In genomic region chr19:16383584-16384161, GRCh38 we compare ENCODE assay signal across 9 cellular contexts. TPM values are rescaled to one million over a fixed set of nuclear protein-coding genes. Genes with fewer than 3 reads are reported as not detected.
DNase-seq lines count a peak whose midpoint lies in the region; ATAC-seq and TF ChIP-seq lines count a peak whose summit lies in the region.
"Had no signal": no experiment of that assay in that cellular context is flagged by ENCODE, and none has a peak within 500 bp of the region (broad histone marks: within the 10 kb centered on the region; RNA-seq: fewer than 3 reads in every experiment).

No MANE protein-coding gene starts in this region.

- intact Hi-C loops in heart left ventricle (cut with DNase I) (loop anchor here (1.0 to 5.0 kb wide), 9 partner anchors 36 to 137 kb away; partner anchors contain the start of gene KLF2 (in 1 of the 10)), left ventricle myocardium superior (cut with micrococcal nuclease) (loop anchor here (2.0 kb wide), 1 partner anchor 137 kb away; no protein-coding TSS in a partner anchor)

- no peak for DNase-seq in heart left ventricle
- no peak for DNase-seq in left ventricle myocardium superior
- no peak for DNase-seq in coronary artery (ENCODE audit: low spot score)
- peak; percentile 53 for DNase-seq in natural killer cell treated with Interleukin-12 subunit alpha and Interleukin-12 subunit beta and Interleukin-15 and Interleukin-18, amount 100 ng/mL, for 72 hours (ENCODE audit: low spot score)
- no peak for DNase-seq in HPDE6-E6E7 (ENCODE audit: extremely low spot score)
- no peak for DNase-seq in NK-92 (lab: John Stamatoyannopoulos, UW; ENCODE audit: unreplicated experiment)
- no peak for DNase-seq in NCI-H748 (lab: John Stamatoyannopoulos, UW; ENCODE audit: unreplicated experiment)
- DNase-seq in dermis blood vessel endothelial cell: no peak

- no peaks in the 10 kb centered on the region for H3K9me3 ChIP-seq in heart left ventricle

- no peak for TF ChIP-seq POLR2A in heart left ventricle (IDR thresholded peaks at IDR 0.05)

- H3K27me3 Mint-ChIP-seq in natural killer cell treated with Interleukin-12 subunit alpha and Interleukin-12 subunit beta and Interleukin-15 and Interleukin-18, amount 100 ng/mL, for 72 hours: no peaks in the 10 kb centered on the region

- peak in 3 of 12 donors; percentile 3 to 22 (median 7) for TF ChIP-seq CTCF in heart left ventricle (IDR thresholded peaks at IDR 0.05)
- TF ChIP-seq CTCF in coronary artery (IDR thresholded peaks at IDR 0.05): no peak

- H3K27ac ChIP-seq in heart left ventricle (peak overlapping the region; percentile 83 to 95 (median 92)), coronary artery (peak overlapping the region; percentile 90 to 94)

- H3K27me3 ChIP-seq in heart left ventricle: no peaks in the 10 kb centered on the region

- ATAC-seq in heart left ventricle (peak in 1 of 4 donors; percentile 3), left ventricle myocardium superior (no peak)
- ATAC-seq in natural killer cell treated with Interleukin-12 subunit alpha and Interleukin-12 subunit beta and Interleukin-15 and Interleukin-18, amount 100 ng/mL, for 72 hours: peak; percentile 8 to 30

- H3K36me3 Mint-ChIP-seq in natural killer cell treated with Interleukin-12 subunit alpha and Interleukin-12 subunit beta and Interleukin-15 and Interleukin-18, amount 100 ng/mL, for 72 hours: peaks cover under 1% of the 10 kb centered on the region

- H3K4me3 Mint-ChIP-seq in natural killer cell treated with Interleukin-12 subunit alpha and Interleukin-12 subunit beta and Interleukin-15 and Interleukin-18, amount 100 ng/mL, for 72 hours: peak overlapping the region; percentile 39
- H3K4me3 Mint-ChIP-seq: brain had no signal

- H3K4me1 ChIP-seq in heart left ventricle: peaks cover 12 to 61% (median 53%) of the 10 kb centered on the region in 12 donors

- H3K4me1 Mint-ChIP-seq in natural killer cell treated with Interleukin-12 subunit alpha and Interleukin-12 subunit beta and Interleukin-15 and Interleukin-18, amount 100 ng/mL, for 72 hours (ENCODE audit: low read depth in 2 of 2): peaks cover 29% of the 10 kb centered on the region in 2 donors

- H3K4me3 ChIP-seq in heart left ventricle (peak overlapping the region in 2 of 12 donors; percentile 0 to 12), coronary artery (no peak overlapping the region)

- no peaks in the 10 kb centered on the region for H3K9me3 Mint-ChIP-seq in natural killer cell treated with Interleukin-12 subunit alpha and Interleukin-12 subunit beta and Interleukin-15 and Interleukin-18, amount 100 ng/mL, for 72 hours

- no peak overlapping the region for H3K27ac Mint-ChIP-seq in natural killer cell treated with Interleukin-12 subunit alpha and Interleukin-12 subunit beta and Interleukin-15 and Interleukin-18, amount 100 ng/mL, for 72 hours

- WGBS in heart left ventricle, 4 donors: 76 to 80% (median 79%) methylated on average over 11 to 21 of the region's 21 CpGs

- peaks cover 0 to 42% (median 34%) of the 10 kb centered on the region in 9 donors for H3K36me3 ChIP-seq in heart left ventricle

RNA-seq across cellular contexts. Expression of gene KLF2, which starts 59.0 kb away (rescaled TPM):
- total RNA-seq in heart left ventricle: 10 to 100 TPM; 28.0 to 87.2 (median 45.0) TPM
- polyA plus RNA-seq in heart left ventricle: 10 to 100 TPM; 14.4 to 24.2 TPM
- 72.1 TPM for total RNA-seq in left ventricle myocardium superior
- total RNA-seq in natural killer cell treated with Interleukin-12 subunit alpha and Interleukin-12 subunit beta and Interleukin-15 and Interleukin-18, amount 100 ng/mL, for 72 hours: 1 to 10 TPM; 3.4 to 6.7 TPM
- total RNA-seq in dermis blood vessel endothelial cell: 4.4 and 5.1 TPM in 2 replicates
